17 cellular contexts compared by ENCODE assay signal in the genomic region with DNA sequence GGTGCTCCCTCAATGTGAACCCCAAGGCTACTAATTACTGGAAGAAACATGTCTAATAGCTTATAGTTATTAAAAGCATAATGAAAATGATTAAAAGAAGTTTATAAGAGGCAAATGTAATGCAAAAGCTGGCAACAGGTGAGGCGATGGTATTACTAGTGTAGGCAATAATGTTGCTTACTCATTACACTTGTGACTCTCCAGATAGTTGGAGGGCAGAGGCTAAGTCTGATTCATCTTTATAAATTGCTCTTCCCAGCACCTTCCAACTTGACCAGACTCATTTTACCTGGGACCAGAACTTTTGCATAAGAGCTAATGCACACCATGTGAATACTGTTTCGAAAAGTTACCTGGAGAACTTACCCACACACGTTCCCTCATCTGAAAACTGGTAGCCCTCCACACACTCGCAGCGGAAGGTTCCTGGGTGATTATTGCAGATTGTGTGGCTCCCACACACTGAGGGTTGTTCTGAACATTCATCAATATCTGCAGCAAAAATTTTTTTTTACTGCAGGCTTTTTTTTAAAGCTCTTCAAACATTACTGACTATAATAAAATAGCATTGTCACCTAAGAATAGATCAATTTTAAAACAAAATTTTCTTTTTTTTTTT. TPM values are rescaled to one million over a fixed set of nuclear protein-coding genes. Genes with fewer than 3 reads are reported as not detected.
DNase-seq lines count a peak whose midpoint lies in the region; ATAC-seq, FAIRE-seq and TF ChIP-seq lines count a peak whose summit lies in the region.
"Had no signal": no experiment of that assay in that cellular context is flagged by ENCODE, and none has a peak within 500 bp of the region (broad histone marks: within the 10 kb centered on the region; RNA-seq: fewer than 3 reads in every experiment).

No MANE protein-coding gene starts in this region.

- intact Hi-C loops in gastrocnemius medialis (cut with DNase I; ENCODE audit: low total_unique reads) (loop anchor here (5.0 kb wide), 2 partner anchors 35 to 50 kb away; partner anchors contain the start of gene NID1), pancreas (cut with DNase I) (no loop called here)

- H3K27me3 ChIP-seq in Peyer's patch, result no peaks in the 10 kb centered on the region
- no peaks in the 10 kb centered on the region for H3K27me3 ChIP-seq in gastrocnemius medialis
- no peaks in the 10 kb centered on the region for H3K27me3 ChIP-seq in pancreas
- H3K27me3 ChIP-seq: neural progenitor cell had no signal

- TF ChIP-seq CTCF in Peyer's patch (IDR thresholded peaks at IDR 0.05) (no peak), fibroblast of villous mesenchyme (IDR thresholded peaks at IDR 0.05; ENCODE audit: insufficient read depth, low read depth, low read length) (no peak), gastrocnemius medialis (IDR thresholded peaks at IDR 0.05 in 4 of 5, conservative IDR thresholded peaks at IDR 0.05 in 1 of 5) (no peak), pancreas (IDR thresholded peaks at IDR 0.05) (no peak)

- no peak for FAIRE-seq in pancreas (lab: Jason Lieb, UNC)

- peak; percentile 11 for DNase-seq in Caki2 (ENCODE audit: low read depth)
- no peak for DNase-seq in Peyer's patch
- DNase-seq in fibroblast of villous mesenchyme (ENCODE audit: low read depth), result peak; percentile 67
- DNase-seq in gastrocnemius medialis, result no peak
- DNase-seq in pancreas, result no peak
- DNase-seq in NCI-H1092 (lab: John Stamatoyannopoulos, UW), result no peak
- no peak for DNase-seq in DMS 273 (lab: John Stamatoyannopoulos, UW; ENCODE audit: unreplicated experiment)
- DNase-seq: activated CD4-positive, alpha-beta T cell treated with anti-CD3 and anti-CD28 coated beads for 1 hour; activated T-cell treated with anti-CD3 and anti-CD28 coated beads, Interleukin-2, amount 50 U/mL, for 24 hours; amniotic stem cell; NCI-H2171 treated with DMSO at 0.1 percent for 48 hours; T-helper 17 cell had no signal

- TF ChIP-seq POLR2A in Peyer's patch (IDR thresholded peaks at IDR 0.05) (no peak), gastrocnemius medialis (IDR thresholded peaks at IDR 0.05) (no peak)

- ATAC-seq in gastrocnemius medialis (no peak), HG02870 (IDR thresholded peaks at IDR 0.05; ENCODE audit: unreplicated experiment) (no peak), pancreas (no peak)
- ATAC-seq: GM23338, left lobe of liver, T-helper 17 cell had no signal

- H3K36me3 ChIP-seq in Peyer's patch, result peaks cover 0 to 19% (median 0%) of the 10 kb centered on the region in 3 donors
- H3K36me3 ChIP-seq in gastrocnemius medialis, result peaks cover 0 to 4% of the 10 kb centered on the region in 2 donors
- H3K36me3 ChIP-seq in pancreas, result no peaks in the 10 kb centered on the region
- H3K36me3 ChIP-seq: neural progenitor cell had no signal

- H3K27ac ChIP-seq in Peyer's patch (peak overlapping the region; percentile 9 to 82 (median 47)), gastrocnemius medialis (peak overlapping the region; percentile 78 to 87 (median 83)), pancreas (no peak overlapping the region)
- H3K27ac ChIP-seq: neural progenitor cell had no signal

- H3K4me3 ChIP-seq in Peyer's patch (no peak overlapping the region), fibroblast of villous mesenchyme (ENCODE audit: low read depth, low read length) (no peak overlapping the region), gastrocnemius medialis (no peak overlapping the region), pancreas (no peak overlapping the region)
- H3K4me3 ChIP-seq: GM23338, neural progenitor cell had no signal

- in situ Hi-C loops in Caki2 (cut with HindIII; ENCODE audit: low pct_unique_long_range_greater_than_20kb, low sequenced_read_pairs) (no loop called here), gastrocnemius medialis (cut with MboI; ENCODE audit: low sequenced_read_pairs in 4 of 4) (no loop called here)

- 88 to 92% methylated on average over 5 of the region's 5 CpGs for WGBS in pancreas, 2 donors

- H3K4me1 ChIP-seq in Peyer's patch (peaks cover 0 to 1% (median 0%) of the 10 kb centered on the region in 4 donors), gastrocnemius medialis (peaks cover 10 to 25% of the 10 kb centered on the region in 2 donors), pancreas (no peaks in the 10 kb centered on the region)
- H3K4me1 ChIP-seq: neural progenitor cell had no signal

- H3K9me3 ChIP-seq in Peyer's patch (no peaks in the 10 kb centered on the region), gastrocnemius medialis (no peaks in the 10 kb centered on the region), pancreas (no peaks in the 10 kb centered on the region)

RNA-seq across cellular contexts. Expression of gene NID1, which starts 48.0 kb away (rescaled TPM):
- 0.37 and 1.2 TPM in 2 replicates for total RNA-seq in Caki2 (2014; rRNA removed; shearing (Covaris generic); ENCODE audit: low replicate concordance)
- 10 to 100 TPM; 20.5 to 92.4 (median 62.0) TPM for total RNA-seq in Peyer's patch
- 204 and 211 TPM in 2 replicates for total RNA-seq in fibroblast of villous mesenchyme
- 10 to 100 TPM; 33.7 to 79.0 (median 51.7) TPM for total RNA-seq in gastrocnemius medialis
- 10 to 100 TPM in 3 of 6 donors, 1 to 10 TPM in 3; 3.6 to 28.2 (median 10.3) TPM for total RNA-seq in pancreas
- 1 to 10 TPM; 4.3 to 7.6 TPM for polyA plus RNA-seq in pancreas
- total RNA-seq: B cell had no signal

Comparison
In these comparisons a context has a peak if more than half of its experiments do, and no peak if none do; other contexts are left out.
1. DNase-seq: peak in Caki2 (single experiment) and fibroblast of villous mesenchyme (single experiment); none in Peyer's patch (0 of 3), gastrocnemius medialis (0 of 2), pancreas (0 of 6), NCI-H1092 (single experiment) and DMS 273 (single experiment).
2. H3K27ac ChIP-seq: peak in Peyer's patch (4 of 4) and gastrocnemius medialis (4 of 4); none in pancreas (0 of 4).